In the genomic region with DNA sequence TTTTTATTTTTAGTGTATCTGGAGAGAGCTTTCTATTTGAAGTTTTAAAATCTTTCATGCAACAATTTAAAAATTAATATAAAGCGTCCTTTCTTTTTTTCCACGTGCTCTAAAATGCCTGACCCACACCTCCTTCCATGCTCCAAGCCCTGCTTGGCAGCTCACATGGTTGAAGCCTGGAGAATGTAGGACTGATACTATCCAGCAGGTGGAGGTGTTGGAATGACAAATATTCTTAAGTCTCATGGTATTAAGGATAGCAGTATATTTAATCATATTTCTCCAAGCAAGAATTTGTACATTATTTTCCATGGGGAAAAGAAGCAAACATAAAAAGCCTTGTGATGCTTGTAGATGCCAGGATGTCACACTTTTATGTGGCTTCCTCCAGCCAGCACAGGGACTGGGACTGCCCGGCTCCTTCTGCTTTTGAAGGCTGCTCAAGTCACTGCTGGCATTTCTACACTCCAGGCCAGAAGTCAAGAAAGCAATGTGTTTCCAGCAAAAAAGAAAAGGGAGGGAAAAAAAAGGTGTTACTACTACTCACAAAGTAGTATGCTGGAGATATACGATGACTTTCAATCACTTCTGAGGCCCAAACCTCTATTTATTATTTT, we compare ENCODE assay signal across 8 cellular contexts. TPM values are rescaled to one million over a fixed set of nuclear protein-coding genes. Genes with fewer than 3 reads are reported as not detected.
DNase-seq lines count a peak whose midpoint lies in the region; ATAC-seq and TF ChIP-seq lines count a peak whose summit lies in the region.

No MANE protein-coding gene starts in this region.

- no peaks in the 10 kb centered on the region for H3K27me3 ChIP-seq in adipocyte (replicated peaks; ENCODE audit: control insufficient read depth, insufficient read depth, low read length)
- H3K27me3 ChIP-seq in right atrium auricular region, result no peaks in the 10 kb centered on the region

- ATAC-seq in GM18867 (IDR thresholded peaks at IDR 0.05; ENCODE audit: unreplicated experiment) (peak; percentile 56), HG03521 (IDR thresholded peaks at IDR 0.05; ENCODE audit: unreplicated experiment) (no peak), GM19324 (IDR thresholded peaks at IDR 0.05; ENCODE audit: low FRiP score, unreplicated experiment) (no peak)
- ATAC-seq in stimulated activated naive B cell treated with anti-CD40 and anti-IgM and Interleukin-4, amounts not matched to agents 10 μg/mL and 1 μg/mL and 100 μg/mL, for 72 hours (replicated peaks), result peak; percentile 52 to 56

- peak; percentile 36 to 50 for DNase-seq in AML-193 (lab: John Stamatoyannopoulos, UW)
- DNase-seq in NAMALWA (ENCODE audit: low spot score), result peak; percentile 48
- DNase-seq in adipocyte (ENCODE audit: low read depth), result peak; percentile 46
- no peak for DNase-seq in right atrium auricular region (ENCODE audit: low spot score)
- no peak for DNase-seq in stimulated activated naive B cell treated with anti-CD40 and anti-IgM and Interleukin-4, amounts not matched to agents 10 μg/mL and 1 μg/mL and 100 μg/mL, for 72 hours

- TF ChIP-seq CTCF in right atrium auricular region (IDR thresholded peaks at IDR 0.05), result peak; percentile 25 to 66

- H3K9me3 ChIP-seq in adipocyte (ENCODE audit: control insufficient read depth, low read length) (no peaks in the 10 kb centered on the region), right atrium auricular region (no peaks in the 10 kb centered on the region)

- no peaks in the 10 kb centered on the region for H3K27me3 Mint-ChIP-seq in stimulated activated naive B cell treated with anti-CD40 and anti-IgM and Interleukin-4, amounts not matched to agents 10 μg/mL and 1 μg/mL and 100 μg/mL, for 72 hours

- no peak overlapping the region for H3K9ac ChIP-seq in adipocyte (ENCODE audit: low read length)

- H3K27ac Mint-ChIP-seq in stimulated activated naive B cell treated with anti-CD40 and anti-IgM and Interleukin-4, amounts not matched to agents 10 μg/mL and 1 μg/mL and 100 μg/mL, for 72 hours, result no peak overlapping the region

- H3K27ac ChIP-seq in right atrium auricular region, result no peak overlapping the region

- H3K9me3 Mint-ChIP-seq in stimulated activated naive B cell treated with anti-CD40 and anti-IgM and Interleukin-4, amounts not matched to agents 10 μg/mL and 1 μg/mL and 100 μg/mL, for 72 hours, result no peaks in the 10 kb centered on the region

- H3K4me1 ChIP-seq in adipocyte (ENCODE audit: control insufficient read depth, insufficient read depth, low read length), result peaks cover 5% of the 10 kb centered on the region
- no peaks in the 10 kb centered on the region for H3K4me1 ChIP-seq in right atrium auricular region

- no peak overlapping the region for H3K4me3 Mint-ChIP-seq in stimulated activated naive B cell treated with anti-CD40 and anti-IgM and Interleukin-4, amounts not matched to agents 10 μg/mL and 1 μg/mL and 100 μg/mL, for 72 hours

- peaks cover 43 to 63% of the 10 kb centered on the region in 2 donors for H3K36me3 Mint-ChIP-seq in stimulated activated naive B cell treated with anti-CD40 and anti-IgM and Interleukin-4, amounts not matched to agents 10 μg/mL and 1 μg/mL and 100 μg/mL, for 72 hours

- H3K4me1 Mint-ChIP-seq in stimulated activated naive B cell treated with anti-CD40 and anti-IgM and Interleukin-4, amounts not matched to agents 10 μg/mL and 1 μg/mL and 100 μg/mL, for 72 hours, result no peaks in the 10 kb centered on the region

- peaks cover 85% of the 10 kb centered on the region for H3K36me3 ChIP-seq in adipocyte (ENCODE audit: control insufficient read depth, insufficient read depth, low read length, severe bottlenecking)
- H3K36me3 ChIP-seq in right atrium auricular region, result peaks cover 76% of the 10 kb centered on the region

- H3K4me3 ChIP-seq in adipocyte (ENCODE audit: low read length) (no peak overlapping the region), right atrium auricular region (no peak overlapping the region)

RNA-seq across cellular contexts. Expression of a gene that starts 49.7 kb away (rescaled TPM):
- 100 to 1,000 TPM; 206 to 292 TPM for total RNA-seq in right atrium auricular region

RNA-seq across cellular contexts. Expression of a gene that starts 50.2 kb away (rescaled TPM):
- total RNA-seq in right atrium auricular region, result 10 to 100 TPM; 20.8 to 33.7 TPM

RNA-seq across cellular contexts. Expression of a gene that starts 57.8 kb away (rescaled TPM):
- 1 to 10 TPM; 5.1 to 9.7 TPM for total RNA-seq in right atrium auricular region

Comparison
In these comparisons a context has a peak if more than half of its experiments do, and no peak if none do; other contexts are left out.
1. DNase-seq: peak in AML-193 (2 of 2), NAMALWA (single experiment) and adipocyte (single experiment); none in right atrium auricular region (single experiment) and stimulated activated naive B cell treated with anti-CD40 and anti-IgM and Interleukin-4, amounts not matched to agents 10 μg/mL and 1 μg/mL and 100 μg/mL, for 72 hours (single experiment).
2. ATAC-seq: peak in GM18867 (single experiment) and stimulated activated naive B cell treated with anti-CD40 and anti-IgM and Interleukin-4, amounts not matched to agents 10 μg/mL and 1 μg/mL and 100 μg/mL, for 72 hours (2 of 2); none in HG03521 (single experiment) and GM19324 (single experiment).